ENCODE assay signal across 10 cellular contexts in the genomic region with DNA sequence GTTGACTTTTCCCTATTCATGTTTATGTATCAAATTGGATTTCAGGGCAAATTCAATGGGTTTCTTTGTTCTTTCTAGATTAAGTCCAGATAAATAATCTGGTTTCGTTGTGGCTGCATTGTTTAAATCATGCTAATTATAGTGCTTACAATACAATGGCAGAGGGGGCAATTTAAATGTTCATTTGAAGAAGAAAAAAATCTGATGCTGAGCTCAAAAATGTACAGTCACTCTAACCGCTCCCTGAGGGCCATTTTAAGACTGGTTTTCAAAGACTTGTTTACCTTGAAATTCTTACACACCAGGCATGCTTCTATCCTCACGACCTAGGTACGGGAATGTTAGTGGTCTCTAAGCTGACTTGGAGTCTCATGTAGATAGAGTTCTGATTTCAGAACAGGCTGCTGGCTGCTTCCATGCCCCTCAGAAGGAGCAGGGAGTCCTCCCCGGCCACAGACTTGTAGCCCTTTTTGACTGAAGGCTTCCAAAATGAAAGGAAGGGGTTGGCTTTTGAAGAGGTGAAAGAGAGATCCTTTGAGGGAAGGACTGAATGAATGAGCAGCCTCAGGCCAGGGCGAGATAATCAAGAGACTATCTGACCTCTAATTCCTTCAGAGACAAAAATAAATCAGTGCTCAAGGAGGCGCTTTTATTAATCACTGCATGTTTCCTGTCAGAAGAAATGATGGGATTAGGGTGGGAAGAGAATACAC.
DNase-seq lines count a peak whose midpoint lies in the region; ATAC-seq and TF ChIP-seq lines count a peak whose summit lies in the region.
"Had no signal": no experiment of that assay in that cellular context is flagged by ENCODE, and none has a peak within 500 bp of the region (broad histone marks: within the 10 kb centered on the region; RNA-seq: fewer than 3 reads in every experiment).

No MANE protein-coding gene starts in this region.

- peak overlapping the region; percentile 64 for H3K4me2 ChIP-seq in OCI-LY1 (ENCODE audit: low read length)
- no peak overlapping the region for H3K4me2 ChIP-seq in parathyroid adenoma (ENCODE audit: low read length)

- H2AFZ ChIP-seq in OCI-LY1 (ENCODE audit: low read length) (no peak overlapping the region), parathyroid adenoma (peak overlapping the region; percentile 85)

- H3K4me1 ChIP-seq in OCI-LY1 (ENCODE audit: insufficient read depth, low read length, severe bottlenecking): peaks cover 60% of the 10 kb centered on the region
- H3K4me1 ChIP-seq in endodermal cell (ENCODE audit: control insufficient read depth, insufficient read depth, low read length): peaks cover 10% of the 10 kb centered on the region
- H3K4me1 ChIP-seq in parathyroid adenoma: peaks cover 21% of the 10 kb centered on the region

- H4K20me1 ChIP-seq in OCI-LY1 (ENCODE audit: insufficient read depth, low read length): no peaks in the 10 kb centered on the region

- no peaks in the 10 kb centered on the region for H3F3A ChIP-seq in OCI-LY1 (ENCODE audit: insufficient read depth, low read length)

- no peaks in the 10 kb centered on the region for H3K79me2 ChIP-seq in OCI-LY1 (ENCODE audit: insufficient read depth, low read length)
- H3K79me2 ChIP-seq in parathyroid adenoma: no peaks in the 10 kb centered on the region

- H3K27me3 ChIP-seq in OCI-LY1 (ENCODE audit: insufficient read depth, low read length) (no peaks in the 10 kb centered on the region), endodermal cell (ENCODE audit: control insufficient read depth, insufficient read depth, low read length, poor library complexity, severe bottlenecking) (no peaks in the 10 kb centered on the region), parathyroid adenoma (ENCODE audit: control insufficient read depth, insufficient read depth, low read length) (no peaks in the 10 kb centered on the region)

- peak overlapping the region; percentile 41 for H3K4me3 ChIP-seq in OCI-LY1 (ENCODE audit: low read depth, low read length, poor library complexity, severe bottlenecking)
- peak overlapping the region; percentile 50 for H3K4me3 ChIP-seq in endodermal cell (ENCODE audit: low read length)
- H3K4me3 ChIP-seq in parathyroid adenoma (ENCODE audit: low read depth, low read length): no peak overlapping the region

- H3K9ac ChIP-seq in OCI-LY1 (ENCODE audit: low read length): peak overlapping the region; percentile 69
- peak overlapping the region; percentile 62 for H3K9ac ChIP-seq in endodermal cell (ENCODE audit: extremely low read depth, low read length, poor library complexity, severe bottlenecking)
- no peak overlapping the region for H3K9ac ChIP-seq in parathyroid adenoma

- H3K9me3 Mint-ChIP-seq in endodermal cell: no peaks in the 10 kb centered on the region

- no peaks in the 10 kb centered on the region for H3K9me2 ChIP-seq in OCI-LY1 (ENCODE audit: low read depth, low read length)

- H3K27ac ChIP-seq in OCI-LY1 (ENCODE audit: low read depth, low read length, poor library complexity, severe bottlenecking) (peak overlapping the region; percentile 97), endodermal cell (ENCODE audit: low read depth, low read length) (peak overlapping the region; percentile 80), parathyroid adenoma (no peak overlapping the region)

- no peaks in the 10 kb centered on the region for H3K27me3 Mint-ChIP-seq in endodermal cell (ENCODE audit: insufficient read depth)

- no peaks in the 10 kb centered on the region for H3K36me3 Mint-ChIP-seq in endodermal cell (ENCODE audit: low read depth)

- H3K27ac Mint-ChIP-seq in endodermal cell: peak overlapping the region; percentile 92

- peak overlapping the region; percentile 5 for H3K4me3 Mint-ChIP-seq in endodermal cell

- TF ChIP-seq CTCF in OCI-LY1 (IDR thresholded peaks at IDR 0.05; ENCODE audit: low read length) (no peak), endodermal cell (conservative IDR thresholded peaks at IDR 0.05) (no peak), parathyroid adenoma (IDR thresholded peaks at IDR 0.05) (no peak)

- WGBS in endodermal cell (ENCODE audit: insufficient coverage in 1 of 2, insufficient read length in 1 of 2), 2 experiments: 51 to 76% methylated on average over 3 to 7 of the region's 7 CpGs

- peaks cover 29% of the 10 kb centered on the region for H3K4me1 Mint-ChIP-seq in endodermal cell

- peak; percentile 19 for DNase-seq in NCI-H2171 treated with DMSO at 0.1 percent for 48 hours (lab: John Stamatoyannopoulos, UW)
- DNase-seq in NCI-H2171 (lab: John Stamatoyannopoulos, UW): no peak
- peak; percentile 57 for DNase-seq in endodermal cell
- DNase-seq in glomerular visceral epithelial cell (ENCODE audit: extremely low spot score): no peak
- DNase-seq: effector CD8-positive, alpha-beta T cell; NCI-H446 had no signal

- H3K9me3 ChIP-seq in OCI-LY1 (ENCODE audit: low read length) (no peaks in the 10 kb centered on the region), endodermal cell (ENCODE audit: control insufficient read depth, low read length) (no peaks in the 10 kb centered on the region), parathyroid adenoma (ENCODE audit: control insufficient read depth, low read length) (no peaks in the 10 kb centered on the region)

- ATAC-seq in HG03175 (IDR thresholded peaks at IDR 0.05; ENCODE audit: unreplicated experiment) (no peak), HG03139 (IDR thresholded peaks at IDR 0.05; ENCODE audit: unreplicated experiment) (no peak)

- H3K36me3 ChIP-seq in OCI-LY1 (ENCODE audit: insufficient read depth, low read length) (no peaks in the 10 kb centered on the region), endodermal cell (ENCODE audit: control insufficient read depth, insufficient read depth, low read length) (no peaks in the 10 kb centered on the region), parathyroid adenoma (ENCODE audit: control insufficient read depth, insufficient read depth, low read length) (no peaks in the 10 kb centered on the region)

Comparison
In these comparisons a context has a peak if more than half of its experiments do, and no peak if none do; other contexts are left out.
1. DNase-seq: peak in NCI-H2171 treated with DMSO at 0.1 percent for 48 hours (single experiment) and endodermal cell (single experiment); none in NCI-H2171 (single experiment) and glomerular visceral epithelial cell (single experiment).